ENCODE assay signal across 16 cellular contexts in the genomic region with DNA sequence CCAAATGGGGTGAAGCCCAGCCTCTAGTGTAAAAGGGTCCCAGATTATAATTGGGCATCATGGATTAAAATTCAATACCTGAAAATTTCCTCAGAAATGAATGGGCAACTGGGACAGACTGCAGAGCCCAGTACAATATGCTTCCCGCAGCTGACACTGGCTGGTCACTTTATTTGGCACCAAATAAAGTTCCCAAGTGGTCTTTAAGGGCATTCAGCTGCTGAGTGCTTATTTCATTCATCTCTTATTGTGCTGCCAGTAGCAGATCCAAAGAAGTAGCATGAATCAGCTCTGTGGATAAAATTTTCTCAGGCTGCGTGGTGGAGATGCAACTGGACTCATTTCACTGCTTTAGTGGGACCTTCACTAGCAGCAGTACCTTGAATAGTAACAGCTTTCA.
DNase-seq lines count a peak whose midpoint lies in the region; ATAC-seq, FAIRE-seq and TF ChIP-seq lines count a peak whose summit lies in the region.
"Had no signal": no experiment of that assay in that cellular context is flagged by ENCODE, and none has a peak within 500 bp of the region (broad histone marks: within the 10 kb centered on the region; RNA-seq: fewer than 3 reads in every experiment).

No MANE protein-coding gene starts in this region.

- no peaks in the 10 kb centered on the region for H3K9me3 Mint-ChIP-seq in WTC11
- H3K9me3 Mint-ChIP-seq: IgD-negative memory B cell had no signal

- DNase-seq in Right ventricle myocardium inferior (ENCODE audit: missing footprints) (no peak), cardiac septum (ENCODE audit: low spot score) (no peak), WTC11 (ENCODE audit: low spot score) (no peak), left cardiac atrium (no peak), superior temporal gyrus (ENCODE audit: extremely low spot score) (peak; percentile 33), NCI-H146 treated with DMSO at 0.1 percent for 48 hours (lab: John Stamatoyannopoulos, UW; ENCODE audit: unreplicated experiment) (no peak), HTR-8/SVneo (ENCODE audit: insufficient read length, low spot score) (no peak)
- DNase-seq: COR-L47, H7, NCI-H1436, NCI-H2029 treated with DMSO at 0.1 percent for 48 hours, NCI-H2171 treated with DMSO at 0.1 percent for 48 hours, NCI-H748 treated with DMSO at 0.1 percent for 48 hours had no signal

- ATAC-seq in Right ventricle myocardium inferior (peak; percentile 57), WTC11 (no peak), left cardiac atrium (peak; percentile 41 to 73), GM21526 (IDR thresholded peaks at IDR 0.05; ENCODE audit: low FRiP score, unreplicated experiment) (no peak)

- CTCF ChIA-PET in WTC11 (lab: Charles Lee): interaction anchor here (1.0 to 1.4 kb wide), 2 partner anchors 25 to 268 kb away, joined by 3 to 4 read pairs; no protein-coding TSS in a partner anchor

- H3K4me3 Mint-ChIP-seq in WTC11: no peak overlapping the region
- H3K4me3 Mint-ChIP-seq: IgD-negative memory B cell had no signal

- no peaks in the 10 kb centered on the region for H3K36me3 Mint-ChIP-seq in WTC11
- H3K36me3 Mint-ChIP-seq: IgD-negative memory B cell had no signal

- H3K27me3 Mint-ChIP-seq in WTC11 (ENCODE audit: low read depth): no peaks in the 10 kb centered on the region
- H3K27me3 Mint-ChIP-seq: IgD-negative memory B cell had no signal

- peaks cover 38% of the 10 kb centered on the region for H3K4me1 Mint-ChIP-seq in WTC11

- no peak for FAIRE-seq in HTR-8/SVneo (lab: Jason Lieb, UNC)
- FAIRE-seq: A204.1 had no signal

- POLR2A ChIA-PET in WTC11 (lab: Charles Lee): no interaction called here

- intact Hi-C loops in Right ventricle myocardium inferior (cut with DNase I): no loop called here
- intact Hi-C loops in cardiac septum (cut with DNase I): no loop called here
- intact Hi-C loops in left cardiac atrium (cut with DNase I): no loop called here

- no peak for TF ChIP-seq CTCF in WTC11 (IDR thresholded peaks at IDR 0.05)

- 0 out of 2 replicates have a peak overlapping the region, but pooled peaks have one; percentile 15 for H3K27ac Mint-ChIP-seq in WTC11
- H3K27ac Mint-ChIP-seq: IgD-negative memory B cell had no signal

TF ChIP-seq in WTC11, 78 proteins besides CTCF, POLR2A, EP300 and RAD21 (continues in another document):
- no peak for TF ChIP-seq NFE2L1 (CRISPR knock-in tag; IDR thresholded peaks at IDR 0.05)
- TF ChIP-seq NR3C1 (CRISPR knock-in tag; conservative IDR thresholded peaks at IDR 0.05; ENCODE audit: low read depth): no peak
- no peak for TF ChIP-seq GTF2I (CRISPR knock-in tag; conservative IDR thresholded peaks at IDR 0.05)
- TF ChIP-seq, protein P1, sequence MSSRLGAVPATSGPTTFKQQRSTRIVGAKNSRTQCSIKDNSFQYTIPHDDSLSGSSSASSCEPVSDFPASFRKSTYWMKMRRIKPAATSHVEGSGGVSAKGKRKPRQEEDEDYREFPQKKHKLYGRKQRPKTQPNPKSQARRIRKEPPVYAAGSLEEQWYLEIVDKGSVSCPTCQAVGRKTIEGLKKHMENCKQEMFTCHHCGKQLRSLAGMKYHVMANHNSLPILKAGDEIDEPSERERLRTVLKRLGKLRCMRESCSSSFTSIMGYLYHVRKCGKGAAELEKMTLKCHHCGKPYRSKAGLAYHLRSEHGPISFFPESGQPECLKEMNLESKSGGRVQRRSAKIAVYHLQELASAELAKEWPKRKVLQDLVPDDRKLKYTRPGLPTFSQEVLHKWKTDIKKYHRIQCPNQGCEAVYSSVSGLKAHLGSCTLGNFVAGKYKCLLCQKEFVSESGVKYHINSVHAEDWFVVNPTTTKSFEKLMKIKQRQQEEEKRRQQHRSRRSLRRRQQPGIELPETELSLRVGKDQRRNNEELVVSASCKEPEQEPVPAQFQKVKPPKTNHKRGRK (CRISPR knock-in tag; IDR thresholded peaks at IDR 0.05; ENCODE audit: borderline replicate concordance): no peak
- TF ChIP-seq, protein P2, sequence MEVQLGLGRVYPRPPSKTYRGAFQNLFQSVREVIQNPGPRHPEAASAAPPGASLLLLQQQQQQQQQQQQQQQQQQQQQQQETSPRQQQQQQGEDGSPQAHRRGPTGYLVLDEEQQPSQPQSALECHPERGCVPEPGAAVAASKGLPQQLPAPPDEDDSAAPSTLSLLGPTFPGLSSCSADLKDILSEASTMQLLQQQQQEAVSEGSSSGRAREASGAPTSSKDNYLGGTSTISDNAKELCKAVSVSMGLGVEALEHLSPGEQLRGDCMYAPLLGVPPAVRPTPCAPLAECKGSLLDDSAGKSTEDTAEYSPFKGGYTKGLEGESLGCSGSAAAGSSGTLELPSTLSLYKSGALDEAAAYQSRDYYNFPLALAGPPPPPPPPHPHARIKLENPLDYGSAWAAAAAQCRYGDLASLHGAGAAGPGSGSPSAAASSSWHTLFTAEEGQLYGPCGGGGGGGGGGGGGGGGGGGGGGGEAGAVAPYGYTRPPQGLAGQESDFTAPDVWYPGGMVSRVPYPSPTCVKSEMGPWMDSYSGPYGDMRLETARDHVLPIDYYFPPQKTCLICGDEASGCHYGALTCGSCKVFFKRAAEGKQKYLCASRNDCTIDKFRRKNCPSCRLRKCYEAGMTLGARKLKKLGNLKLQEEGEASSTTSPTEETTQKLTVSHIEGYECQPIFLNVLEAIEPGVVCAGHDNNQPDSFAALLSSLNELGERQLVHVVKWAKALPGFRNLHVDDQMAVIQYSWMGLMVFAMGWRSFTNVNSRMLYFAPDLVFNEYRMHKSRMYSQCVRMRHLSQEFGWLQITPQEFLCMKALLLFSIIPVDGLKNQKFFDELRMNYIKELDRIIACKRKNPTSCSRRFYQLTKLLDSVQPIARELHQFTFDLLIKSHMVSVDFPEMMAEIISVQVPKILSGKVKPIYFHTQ (CRISPR knock-in tag; IDR thresholded peaks at IDR 0.05): no peak
- TF ChIP-seq OVOL2 (CRISPR knock-in tag; IDR thresholded peaks at IDR 0.05; ENCODE audit: borderline replicate concordance): no peak
- no peak for TF ChIP-seq ETV6 (CRISPR knock-in tag; IDR thresholded peaks at IDR 0.05)
- TF ChIP-seq TCF7 (CRISPR knock-in tag; IDR thresholded peaks at IDR 0.05; ENCODE audit: low read depth): no peak
- no peak for TF ChIP-seq NFYB (CRISPR knock-in tag; conservative IDR thresholded peaks at IDR 0.05; ENCODE audit: low read depth)
- TF ChIP-seq, protein P3, sequence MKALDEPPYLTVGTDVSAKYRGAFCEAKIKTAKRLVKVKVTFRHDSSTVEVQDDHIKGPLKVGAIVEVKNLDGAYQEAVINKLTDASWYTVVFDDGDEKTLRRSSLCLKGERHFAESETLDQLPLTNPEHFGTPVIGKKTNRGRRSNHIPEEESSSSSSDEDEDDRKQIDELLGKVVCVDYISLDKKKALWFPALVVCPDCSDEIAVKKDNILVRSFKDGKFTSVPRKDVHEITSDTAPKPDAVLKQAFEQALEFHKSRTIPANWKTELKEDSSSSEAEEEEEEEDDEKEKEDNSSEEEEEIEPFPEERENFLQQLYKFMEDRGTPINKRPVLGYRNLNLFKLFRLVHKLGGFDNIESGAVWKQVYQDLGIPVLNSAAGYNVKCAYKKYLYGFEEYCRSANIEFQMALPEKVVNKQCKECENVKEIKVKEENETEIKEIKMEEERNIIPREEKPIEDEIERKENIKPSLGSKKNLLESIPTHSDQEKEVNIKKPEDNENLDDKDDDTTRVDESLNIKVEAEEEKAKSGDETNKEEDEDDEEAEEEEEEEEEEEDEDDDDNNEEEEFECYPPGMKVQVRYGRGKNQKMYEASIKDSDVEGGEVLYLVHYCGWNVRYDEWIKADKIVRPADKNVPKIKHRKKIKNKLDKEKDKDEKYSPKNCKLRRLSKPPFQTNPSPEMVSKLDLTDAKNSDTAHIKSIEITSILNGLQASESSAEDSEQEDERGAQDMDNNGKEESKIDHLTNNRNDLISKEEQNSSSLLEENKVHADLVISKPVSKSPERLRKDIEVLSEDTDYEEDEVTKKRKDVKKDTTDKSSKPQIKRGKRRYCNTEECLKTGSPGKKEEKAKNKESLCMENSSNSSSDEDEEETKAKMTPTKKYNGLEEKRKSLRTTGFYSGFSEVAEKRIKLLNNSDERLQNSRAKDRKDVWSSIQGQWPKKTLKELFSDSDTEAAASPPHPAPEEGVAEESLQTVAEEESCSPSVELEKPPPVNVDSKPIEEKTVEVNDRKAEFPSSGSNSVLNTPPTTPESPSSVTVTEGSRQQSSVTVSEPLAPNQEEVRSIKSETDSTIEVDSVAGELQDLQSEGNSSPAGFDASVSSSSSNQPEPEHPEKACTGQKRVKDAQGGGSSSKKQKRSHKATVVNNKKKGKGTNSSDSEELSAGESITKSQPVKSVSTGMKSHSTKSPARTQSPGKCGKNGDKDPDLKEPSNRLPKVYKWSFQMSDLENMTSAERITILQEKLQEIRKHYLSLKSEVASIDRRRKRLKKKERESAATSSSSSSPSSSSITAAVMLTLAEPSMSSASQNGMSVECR (CRISPR knock-in tag; IDR thresholded peaks at IDR 0.05; ENCODE audit: borderline replicate concordance): no peak
- TF ChIP-seq, protein P4, sequence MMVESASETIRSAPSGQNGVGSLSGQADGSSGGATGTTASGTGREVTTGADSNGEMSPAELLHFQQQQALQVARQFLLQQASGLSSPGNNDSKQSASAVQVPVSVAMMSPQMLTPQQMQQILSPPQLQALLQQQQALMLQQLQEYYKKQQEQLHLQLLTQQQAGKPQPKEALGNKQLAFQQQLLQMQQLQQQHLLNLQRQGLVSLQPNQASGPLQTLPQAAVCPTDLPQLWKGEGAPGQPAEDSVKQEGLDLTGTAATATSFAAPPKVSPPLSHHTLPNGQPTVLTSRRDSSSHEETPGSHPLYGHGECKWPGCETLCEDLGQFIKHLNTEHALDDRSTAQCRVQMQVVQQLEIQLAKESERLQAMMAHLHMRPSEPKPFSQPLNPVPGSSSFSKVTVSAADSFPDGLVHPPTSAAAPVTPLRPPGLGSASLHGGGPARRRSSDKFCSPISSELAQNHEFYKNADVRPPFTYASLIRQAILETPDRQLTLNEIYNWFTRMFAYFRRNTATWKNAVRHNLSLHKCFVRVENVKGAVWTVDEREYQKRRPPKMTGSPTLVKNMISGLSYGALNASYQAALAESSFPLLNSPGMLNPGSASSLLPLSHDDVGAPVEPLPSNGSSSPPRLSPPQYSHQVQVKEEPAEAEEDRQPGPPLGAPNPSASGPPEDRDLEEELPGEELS (CRISPR knock-in tag; IDR thresholded peaks at IDR 0.05): no peak
- TF ChIP-seq, protein P5, sequence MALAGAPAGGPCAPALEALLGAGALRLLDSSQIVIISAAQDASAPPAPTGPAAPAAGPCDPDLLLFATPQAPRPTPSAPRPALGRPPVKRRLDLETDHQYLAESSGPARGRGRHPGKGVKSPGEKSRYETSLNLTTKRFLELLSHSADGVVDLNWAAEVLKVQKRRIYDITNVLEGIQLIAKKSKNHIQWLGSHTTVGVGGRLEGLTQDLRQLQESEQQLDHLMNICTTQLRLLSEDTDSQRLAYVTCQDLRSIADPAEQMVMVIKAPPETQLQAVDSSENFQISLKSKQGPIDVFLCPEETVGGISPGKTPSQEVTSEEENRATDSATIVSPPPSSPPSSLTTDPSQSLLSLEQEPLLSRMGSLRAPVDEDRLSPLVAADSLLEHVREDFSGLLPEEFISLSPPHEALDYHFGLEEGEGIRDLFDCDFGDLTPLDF (CRISPR knock-in tag; IDR thresholded peaks at IDR 0.05): no peak
- TF ChIP-seq CREM (CRISPR knock-in tag; IDR thresholded peaks at IDR 0.05): no peak

Comparison
In these comparisons a context has a peak if more than half of its experiments do, and no peak if none do; other contexts are left out.
1. ATAC-seq: peak in Right ventricle myocardium inferior (single experiment) and left cardiac atrium (2 of 2); none in WTC11 (single experiment) and GM21526 (single experiment).